ENCODE assay signal across 16 cellular contexts in the genomic region with DNA sequence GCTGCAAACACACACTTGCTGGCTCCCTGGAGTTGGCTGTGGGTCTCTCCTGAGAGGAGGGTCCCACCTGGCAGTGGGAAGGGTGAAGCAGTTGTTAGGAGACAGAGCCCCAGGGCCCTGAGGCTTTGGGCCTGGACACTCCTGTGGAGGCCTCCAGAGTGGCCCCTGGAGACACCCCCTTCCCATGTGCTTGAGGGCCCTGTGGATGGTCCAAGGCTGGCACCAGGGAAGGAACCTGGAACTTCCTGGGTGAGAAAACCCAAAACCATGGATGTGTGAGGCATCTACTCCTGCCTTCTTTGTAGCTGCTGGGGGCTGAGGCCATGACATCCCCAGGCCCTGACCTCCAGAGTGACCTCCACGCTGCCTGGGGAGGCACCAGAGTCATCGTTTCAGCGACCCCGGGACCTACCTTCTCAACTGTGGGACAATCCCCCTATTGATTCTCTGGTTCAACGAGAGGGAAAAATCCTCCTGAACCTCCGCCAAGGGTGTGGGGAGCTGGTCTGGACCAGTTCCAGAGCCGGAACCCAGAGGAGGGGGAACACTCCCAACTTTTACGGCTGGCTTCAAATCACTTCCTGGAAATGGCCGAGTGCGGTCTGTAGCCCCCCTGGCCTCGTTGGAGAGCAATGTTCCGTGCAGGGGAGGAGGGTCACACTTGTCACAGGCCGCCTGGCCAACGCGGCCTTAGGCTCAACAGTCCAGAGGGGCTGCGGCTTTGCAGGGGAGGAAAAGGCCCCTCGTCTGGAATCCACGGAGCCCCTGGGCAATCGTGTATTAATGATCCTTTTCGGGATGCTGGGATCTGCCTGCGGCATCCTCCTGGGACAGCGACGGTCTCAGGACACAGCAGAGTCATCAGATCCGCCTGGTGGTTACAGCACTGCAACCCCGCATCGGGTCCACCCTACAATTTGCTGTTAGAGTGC.
A peak's percentile ranks its signal among the peaks of the same experiment; 100 is the strongest.
DNase-seq lines count a peak whose midpoint lies in the region; ATAC-seq, FAIRE-seq and TF ChIP-seq lines count a peak whose summit lies in the region.
"Had no signal": no experiment of that assay in that cellular context is flagged by ENCODE, and none has a peak within 500 bp of the region (broad histone marks: within the 10 kb centered on the region; RNA-seq: fewer than 3 reads in every experiment).

No MANE protein-coding gene starts in this region.

- no peak overlapping the region for H4K8ac ChIP-seq in H9 (replicated peaks; ENCODE audit: insufficient read length, low read depth, low read length)

- H3K9me3 ChIP-seq in heart right ventricle: no peaks in the 10 kb centered on the region
- no peaks in the 10 kb centered on the region for H3K9me3 ChIP-seq in kidney (ENCODE audit: control insufficient read depth in 1 of 2, low read length in 2 of 2)
- H3K9me3 ChIP-seq in osteoblast (ENCODE audit: low read depth, low read length): no peaks in the 10 kb centered on the region
- H3K9me3 ChIP-seq in vagina: no peaks in the 10 kb centered on the region
- H3K9me3 ChIP-seq in H9 (ENCODE audit: control insufficient read depth, low read depth, low read length): no peaks in the 10 kb centered on the region

- H2BK20ac ChIP-seq in H9 (ENCODE audit: low read depth, low read length, poor library complexity, severe bottlenecking): no peak overlapping the region

- H3K4me1 ChIP-seq in heart right ventricle: peaks cover 0 to 46% (median 7%) of the 10 kb centered on the region in 9 donors
- H3K4me1 ChIP-seq in kidney (ENCODE audit: control insufficient read depth in 1 of 2, insufficient read depth in 1 of 2, low read depth in 1 of 2, low read length in 2 of 2): no peaks in the 10 kb centered on the region
- peaks cover 16% of the 10 kb centered on the region for H3K4me1 ChIP-seq in osteoblast (ENCODE audit: insufficient read depth, low read length)
- H3K4me1 ChIP-seq in vagina: peaks cover 58% of the 10 kb centered on the region
- no peaks in the 10 kb centered on the region; the same call in 1 of the 2 replicates for H3K4me1 ChIP-seq in H9 (ENCODE audit: insufficient read depth, low read length)

- H3K9me3 Mint-ChIP-seq in H9: peaks cover 4 to 6% of the 10 kb centered on the region in 2 experiments; a peak in 3 of 5 replicates
- H3K9me3 Mint-ChIP-seq: CD4-positive, alpha-beta T cell; GM23338 had no signal

- H3K4me1 Mint-ChIP-seq in H9: peaks cover 10 to 20% of the 10 kb centered on the region in 2 experiments
- H3K4me1 Mint-ChIP-seq: B cell had no signal

- ATAC-seq in left ventricle myocardium superior (no peak), heart right ventricle (no peak), HG02571 (IDR thresholded peaks at IDR 0.05; ENCODE audit: unreplicated experiment) (no peak)
- ATAC-seq: GM12878, GM23338 had no signal

- 66 to 76% methylated on average over 26 of the region's 26 CpGs for WGBS in heart right ventricle, 2 donors
- no CpG with 5 or more reads among the region's 26 CpGs for WGBS in H9 (ENCODE audit: extremely low coverage, insufficient read length, low lambda C conversion rate)

- H3K4me3 Mint-ChIP-seq in H9: no peak overlapping the region
- H3K4me3 Mint-ChIP-seq: B cell; CD4-positive, alpha-beta T cell; GM23338 had no signal

- peaks cover 0 to 44% (median 4%) of the 10 kb centered on the region in 7 donors for H3K27me3 ChIP-seq in heart right ventricle
- H3K27me3 ChIP-seq in osteoblast (ENCODE audit: insufficient read depth, low read length): no peaks in the 10 kb centered on the region
- H3K27me3 ChIP-seq in vagina: no peaks in the 10 kb centered on the region
- H3K27me3 ChIP-seq in H9 (ENCODE audit: insufficient read depth, low read length): no peaks in the 10 kb centered on the region

- no peak overlapping the region for H2BK15ac ChIP-seq in H9 (ENCODE audit: low read depth, low read length)

- intact Hi-C loops in left ventricle myocardium superior (cut with micrococcal nuclease): no loop called here
- intact Hi-C loops in heart right ventricle (cut with DNase I): loop anchor here in 1 of 10 donors (10.0 kb wide), 1 partner anchor 46 kb away; no protein-coding TSS in a partner anchor
- intact Hi-C loops in kidney (cut with DNase I): no loop called here
- intact Hi-C loops in vagina (cut with DNase I): no loop called here

- H3K56ac ChIP-seq in H9 (ENCODE audit: insufficient read length, low read depth, low read length): no peak overlapping the region

- H3K23ac ChIP-seq in H9 (ENCODE audit: insufficient read length, low read depth, low read length): no peak overlapping the region

- H3K36me3 ChIP-seq in heart right ventricle (no peaks in the 10 kb centered on the region), kidney (ENCODE audit: control insufficient read depth in 1 of 2, insufficient read depth in 2 of 2, low read length in 2 of 2) (no peaks in the 10 kb centered on the region), osteoblast (ENCODE audit: insufficient read depth, low read length) (no peaks in the 10 kb centered on the region), vagina (no peaks in the 10 kb centered on the region)

- H2BK5ac ChIP-seq in H9 (ENCODE audit: insufficient read length, low read length): no peak overlapping the region

- H2AFZ ChIP-seq in osteoblast (ENCODE audit: low read length): no peak overlapping the region
- H2AFZ ChIP-seq in H9 (ENCODE audit: low read length): no peak overlapping the region
- H2AFZ ChIP-seq: GM23338 had no signal

- no peak overlapping the region for H4K91ac ChIP-seq in H9 (ENCODE audit: insufficient read length, low read depth, low read length)

- H3K4me3 ChIP-seq in heart right ventricle (no peak overlapping the region), kidney (ENCODE audit: low read length in 2 of 2) (no peak overlapping the region), osteoblast (ENCODE audit: insufficient read depth, low read length) (no peak overlapping the region), vagina (no peak overlapping the region)
- H3K4me3 ChIP-seq: GM12878, GM23338 had no signal

- FAIRE-seq in kidney (lab: Jason Lieb, UNC): no peak
- FAIRE-seq: A204.1, GM12878 had no signal

- no peak overlapping the region for H3K14ac ChIP-seq in H9 (ENCODE audit: insufficient read depth, low read length)

- no peaks in the 10 kb centered on the region for H3K23me2 ChIP-seq in H9 (ENCODE audit: insufficient read length, low read depth, low read length, poor library complexity, severe bottlenecking)

- H3K79me2 ChIP-seq in osteoblast (ENCODE audit: insufficient read depth, low read length): no peaks in the 10 kb centered on the region
- H3K79me2 ChIP-seq in H9 (ENCODE audit: insufficient read depth, low read length): no peaks in the 10 kb centered on the region

- no peaks in the 10 kb centered on the region for H3K79me1 ChIP-seq in H9 (ENCODE audit: insufficient read depth, low read depth, low read length, poor library complexity, severe bottlenecking)

- peak overlapping the region in 1 of 10 donors; percentile 64 for H3K27ac ChIP-seq in heart right ventricle
- no peak overlapping the region for H3K27ac ChIP-seq in kidney (ENCODE audit: low read depth in 2 of 2, low read length in 2 of 2)
- no peak overlapping the region for H3K27ac ChIP-seq in osteoblast (ENCODE audit: low read depth, low read length)
- H3K27ac ChIP-seq in vagina: peak overlapping the region; percentile 76
- no peak overlapping the region for H3K27ac ChIP-seq in H9 (ENCODE audit: insufficient read length, low read depth, low read length)

- H4K5ac ChIP-seq in H9 (ENCODE audit: insufficient read length, low read depth, low read length): no peak overlapping the region

- H4K20me1 ChIP-seq in osteoblast (ENCODE audit: insufficient read depth, low read length) (no peaks in the 10 kb centered on the region), H9 (ENCODE audit: control insufficient read depth, insufficient read depth, insufficient read length) (no peaks in the 10 kb centered on the region)

- H2BK12ac ChIP-seq in H9 (ENCODE audit: insufficient read length, low read depth, low read length): no peak overlapping the region

- H3T11ph ChIP-seq in H9 (ENCODE audit: low read length): no peak overlapping the region

- H2BK120ac ChIP-seq in H9 (ENCODE audit: low read depth, low read length, poor library complexity, severe bottlenecking): no peak overlapping the region

- no peaks in the 10 kb centered on the region; the same call in 1 of the 2 replicates for H3K27me3 Mint-ChIP-seq in H9 (ENCODE audit: low read depth)
- H3K27me3 Mint-ChIP-seq: B cell had no signal

- no peak for TF ChIP-seq POLR2A in vagina (IDR thresholded peaks at IDR 0.05)

- H3K18ac ChIP-seq in H9 (ENCODE audit: insufficient read length, low read depth, low read length): no peak overlapping the region

- H3K9ac ChIP-seq in kidney (ENCODE audit: low read length in 2 of 2) (no peak overlapping the region), H9 (ENCODE audit: extremely low read depth, insufficient read length, low read length) (no peak overlapping the region)

- H3K27ac Mint-ChIP-seq in H9: no peak overlapping the region
- H3K27ac Mint-ChIP-seq: B cell; CD4-positive, alpha-beta T cell; GM23338 had no signal

- no peak overlapping the region for H2AK5ac ChIP-seq in H9 (ENCODE audit: insufficient read length, low read length)

- no peak overlapping the region for H3K4me2 ChIP-seq in osteoblast (ENCODE audit: insufficient read depth, low read length)
- H3K4me2 ChIP-seq in H9 (ENCODE audit: insufficient read depth, insufficient read length, low read length): no peak overlapping the region
- H3K4me2 ChIP-seq: GM23338 had no signal

- no peak overlapping the region for H3K4ac ChIP-seq in H9 (ENCODE audit: low read depth, low read length)

- no peak for TF ChIP-seq CTCF in heart right ventricle (IDR thresholded peaks at IDR 0.05)
- TF ChIP-seq CTCF in kidney (IDR thresholded peaks at IDR 0.05; ENCODE audit: borderline replicate concordance, extremely low read depth, insufficient read depth): no peak
- TF ChIP-seq CTCF in osteoblast (IDR thresholded peaks at IDR 0.05; ENCODE audit: extremely low read depth, low read depth, low read length): no peak
- no peak for TF ChIP-seq CTCF in vagina (IDR thresholded peaks at IDR 0.05)
- no peak for TF ChIP-seq CTCF in H9 (conservative IDR thresholded peaks at IDR 0.05)

- DNase-seq in left ventricle myocardium superior (peak; percentile 23), heart right ventricle (no peak), kidney (peak; percentile 32), osteoblast (ENCODE audit: insufficient read length, low spot score, missing footprints) (peak; percentile 66), vagina (ENCODE audit: extremely low spot score in 2 of 2) (no peak), H9 (no peak)
- DNase-seq: C1 segment of cervical spinal cord; Calu3; CD4-positive, alpha-beta T cell; DMS 273 treated with DMSO at 0.1 percent for 48 hours; H7 had no signal

- no peaks in the 10 kb centered on the region; a peak in 1 of 7 replicates for H3K36me3 Mint-ChIP-seq in H9 (ENCODE audit: insufficient read depth in 1 of 3, low read depth in 3 of 3)

Comparison
In these comparisons a context has a peak if more than half of its experiments do, and no peak if none do; other contexts are left out.
1. DNase-seq: peak in left ventricle myocardium superior (single experiment), kidney (single experiment) and osteoblast (single experiment); none in heart right ventricle (0 of 2), vagina (0 of 2) and H9 (single experiment).